Comparison of ENCODE assay signal across 12 cellular contexts in the genomic region with DNA sequence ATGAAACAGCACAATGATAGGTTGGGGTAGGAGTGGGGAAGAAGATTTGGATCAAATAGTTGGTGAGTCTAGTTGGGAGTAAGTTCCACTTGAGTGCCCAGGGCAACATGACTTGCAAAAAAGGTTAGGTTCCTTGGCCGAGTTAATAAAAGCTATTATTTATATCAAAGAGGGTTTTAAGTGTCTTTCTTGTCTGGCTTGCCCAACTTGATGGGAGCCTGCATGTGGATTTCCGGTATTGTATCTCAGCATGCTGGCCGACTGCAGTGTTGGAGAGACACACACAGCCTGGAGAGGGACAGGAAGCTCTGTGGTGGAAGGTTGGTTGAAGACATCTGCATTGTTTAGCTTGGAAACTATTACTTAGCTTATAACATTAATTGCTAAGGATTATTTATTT.
DNase-seq lines count a peak whose midpoint lies in the region; ATAC-seq and TF ChIP-seq lines count a peak whose summit lies in the region.
"Had no signal": no experiment of that assay in that cellular context is flagged by ENCODE, and none has a peak within 500 bp of the region (broad histone marks: within the 10 kb centered on the region; RNA-seq: fewer than 3 reads in every experiment).

No MANE protein-coding gene starts in this region.

- H3K27ac ChIP-seq in DND-41 (ENCODE audit: low read length) (peak overlapping the region; percentile 82), GM23338 (ENCODE audit: low read depth) (no peak overlapping the region)
- H3K27ac ChIP-seq: epithelial cell of prostate, right atrium auricular region had no signal

- peaks cover 3% of the 10 kb centered on the region for H3K27me3 Mint-ChIP-seq in GM23338 (ENCODE audit: insufficient read depth, low read depth, poor library complexity)
- no peaks in the 10 kb centered on the region for H3K27me3 Mint-ChIP-seq in effector memory CD8-positive, alpha-beta T cell

- H2AFZ ChIP-seq in DND-41 (ENCODE audit: low read depth, low read length) (no peak overlapping the region), GM23338 (peak overlapping the region; percentile 11; the same call in 1 of the 2 replicates)

- no peaks in the 10 kb centered on the region; the same call in 1 of the 2 replicates for H3K9me2 ChIP-seq in GM23338 (ENCODE audit: insufficient read depth)

- H3K9me3 Mint-ChIP-seq in GM23338, result no peaks in the 10 kb centered on the region
- H3K9me3 Mint-ChIP-seq in effector memory CD8-positive, alpha-beta T cell, result no peaks in the 10 kb centered on the region

- H3K27ac Mint-ChIP-seq in GM23338, result no peak overlapping the region
- H3K27ac Mint-ChIP-seq in effector memory CD8-positive, alpha-beta T cell, result peak overlapping the region; percentile 88 to 93

- H3K9me3 ChIP-seq in DND-41 (ENCODE audit: insufficient read depth, low read length, severe bottlenecking), result no peaks in the 10 kb centered on the region
- H3K9me3 ChIP-seq: right atrium auricular region had no signal

- H3K79me2 ChIP-seq in DND-41 (ENCODE audit: insufficient read depth, low read length) (no peaks in the 10 kb centered on the region), GM23338 (replicated peaks; ENCODE audit: insufficient read depth) (no peaks in the 10 kb centered on the region)

- H3K4me1 Mint-ChIP-seq in GM23338, result peaks cover 8% of the 10 kb centered on the region; the same call in 2 of the 3 replicates
- peaks cover 57 to 71% of the 10 kb centered on the region in 2 donors for H3K4me1 Mint-ChIP-seq in effector memory CD8-positive, alpha-beta T cell (ENCODE audit: low read depth in 2 of 2)

- H3F3A ChIP-seq in GM23338 (replicated peaks; ENCODE audit: low read depth), result no peaks in the 10 kb centered on the region

- DNase-seq in DND-41 (peak; percentile 86), GM23338 (ENCODE audit: low spot score) (no peak), NOMO-1 treated with DMSO at 0.1 percent for 48 hours (lab: John Stamatoyannopoulos, UW; ENCODE audit: unreplicated experiment) (peak; percentile 12), cerebellum (ENCODE audit: low spot score) (no peak), NCI-H1694 treated with DMSO at 0.1 percent for 48 hours (lab: John Stamatoyannopoulos, UW) (no peak), retina (no peak)
- peak in 1 of 3 experiments; percentile 21 for DNase-seq in effector memory CD8-positive, alpha-beta T cell
- DNase-seq: NCI-H526 treated with DMSO at 0.1 percent for 48 hours; stimulated activated CD8-positive, alpha-beta memory T cell treated with anti-CD3 and anti-CD28 coated beads, Interleukin-4, amount 100 ng/mL, for 48 hours had no signal

- H3K4me3 Mint-ChIP-seq in GM23338, result no peak overlapping the region
- peak overlapping the region; percentile 57 to 77 for H3K4me3 Mint-ChIP-seq in effector memory CD8-positive, alpha-beta T cell

- H3K4me1 ChIP-seq in DND-41 (ENCODE audit: insufficient read depth, low read length) (peaks cover 63% of the 10 kb centered on the region), GM23338 (ENCODE audit: insufficient read depth) (no peaks in the 10 kb centered on the region; the same call in 1 of the 2 replicates)

- H4K20me1 ChIP-seq in DND-41 (ENCODE audit: insufficient read depth, low read length) (no peaks in the 10 kb centered on the region), GM23338 (replicated peaks; ENCODE audit: insufficient read depth) (no peaks in the 10 kb centered on the region)

- H3K36me3 ChIP-seq in DND-41 (ENCODE audit: insufficient read depth, low read length) (no peaks in the 10 kb centered on the region), GM23338 (ENCODE audit: insufficient read depth) (no peaks in the 10 kb centered on the region)
- H3K36me3 ChIP-seq: right atrium auricular region had no signal

- H3K9ac ChIP-seq in DND-41 (ENCODE audit: low read depth, low read length), result peak overlapping the region; percentile 34; the same call in 1 of the 2 replicates

- H3K4me2 ChIP-seq in DND-41 (ENCODE audit: insufficient read depth, low read length), result peak overlapping the region; percentile 57
- H3K4me2 ChIP-seq in GM23338, result no peak overlapping the region

- H3K4me3 ChIP-seq in DND-41 (ENCODE audit: low read depth in 1 of 2, low read length in 2 of 2) (no peak overlapping the region), GM23338 (no peak overlapping the region)
- H3K4me3 ChIP-seq: right atrium auricular region had no signal

- ATAC-seq in DND-41 (ENCODE audit: insufficient read depth, low read depth) (peak; percentile 79), GM23338 (no peak), HG02840 (IDR thresholded peaks at IDR 0.05; ENCODE audit: low FRiP score, unreplicated experiment) (no peak)
- ATAC-seq in effector memory CD8-positive, alpha-beta T cell (replicated peaks), result peak; percentile 55

- no peaks in the 10 kb centered on the region for H3K36me3 Mint-ChIP-seq in GM23338 (ENCODE audit: low read depth)
- H3K36me3 Mint-ChIP-seq in effector memory CD8-positive, alpha-beta T cell (ENCODE audit: insufficient read depth), result peaks cover 5% of the 10 kb centered on the region

- no peaks in the 10 kb centered on the region for H3K27me3 ChIP-seq in DND-41 (ENCODE audit: insufficient read depth, low read length, poor library complexity)
- H3K27me3 ChIP-seq in GM23338 (ENCODE audit: insufficient read depth), result no peaks in the 10 kb centered on the region
- H3K27me3 ChIP-seq: right atrium auricular region had no signal

- TF ChIP-seq CTCF in DND-41 (IDR thresholded peaks at IDR 0.05; ENCODE audit: borderline replicate concordance, extremely low read depth, low read length, poor library complexity, severe bottlenecking) (peak; percentile 53), GM23338 (conservative IDR thresholded peaks at IDR 0.05; ENCODE audit: low read depth in 2 of 2) (no peak)

TF ChIP-seq in GM23338, 12 proteins besides CTCF, POLR2A, EP300 and RAD21 (continues in another document):
- TF ChIP-seq STAT1 (IDR thresholded peaks at IDR 0.05; ENCODE audit: unreplicated experiment) (no peak), ZNF114 (CRISPR knock-in tag; IDR thresholded peaks at IDR 0.05) (no peak), REST (IDR thresholded peaks at IDR 0.05; ENCODE audit: unreplicated experiment) (no peak), ETS1 (IDR thresholded peaks at IDR 0.05) (no peak), NANOG (IDR thresholded peaks at IDR 0.05; ENCODE audit: borderline replicate concordance) (no peak), POLR2AphosphoS5 (IDR thresholded peaks at IDR 0.05; ENCODE audit: low read depth) (no peak), ZNF331 (CRISPR knock-in tag; IDR thresholded peaks at IDR 0.05; ENCODE audit: low read depth) (no peak), JUNB (IDR thresholded peaks at IDR 0.05; ENCODE audit: unreplicated experiment) (no peak)

Comparison
In these comparisons a context has a peak if more than half of its experiments do, and no peak if none do; other contexts are left out.
1. ATAC-seq: peak in DND-41 (single experiment) and effector memory CD8-positive, alpha-beta T cell (single experiment); none in GM23338 (single experiment) and HG02840 (single experiment).
2. DNase-seq: peak in DND-41 (single experiment) and NOMO-1 treated with DMSO at 0.1 percent for 48 hours (single experiment); none in GM23338 (single experiment), cerebellum (single experiment), NCI-H1694 treated with DMSO at 0.1 percent for 48 hours (single experiment) and retina (single experiment).